ENCODE assay signal across 9 cellular contexts in the genomic region with DNA sequence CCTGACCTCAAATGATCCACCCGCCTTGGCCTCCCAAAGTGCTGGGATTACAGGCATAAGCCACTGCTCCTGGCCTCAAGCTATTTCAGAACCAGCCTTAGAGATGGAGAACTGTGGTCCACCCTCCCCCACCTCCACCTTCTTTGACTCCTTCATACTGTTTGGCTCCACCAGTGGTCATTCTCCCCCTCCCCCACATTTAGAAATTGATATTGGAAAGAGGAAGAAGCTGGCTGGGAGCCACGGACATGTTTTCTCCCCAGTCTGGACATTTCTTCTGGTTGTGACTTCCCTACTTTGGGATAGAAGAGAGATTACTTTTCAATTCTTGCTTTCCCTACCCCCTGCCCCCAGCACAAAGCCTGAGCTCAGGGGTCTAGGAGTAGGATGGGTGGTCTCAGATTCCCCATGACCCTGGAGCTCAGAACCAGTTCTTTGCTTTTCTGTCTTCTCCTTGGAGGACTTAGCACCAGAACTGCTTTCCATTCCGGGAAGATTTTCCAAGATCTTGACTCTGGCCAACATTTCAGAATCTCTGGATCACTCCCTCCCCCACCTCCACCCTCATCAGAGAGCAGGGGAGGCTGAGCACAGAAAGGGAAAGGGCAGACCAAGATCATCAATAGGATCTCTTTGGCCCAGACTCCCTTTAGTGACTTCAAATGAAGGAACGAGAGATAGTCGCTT. TPM values are rescaled to one million over a fixed set of nuclear protein-coding genes. Genes with fewer than 3 reads are reported as not detected.
DNase-seq lines count a peak whose midpoint lies in the region; ATAC-seq, FAIRE-seq and TF ChIP-seq lines count a peak whose summit lies in the region.
"Had no signal": no experiment of that assay in that cellular context is flagged by ENCODE, and none has a peak within 500 bp of the region (broad histone marks: within the 10 kb centered on the region; RNA-seq: fewer than 3 reads in every experiment).

No MANE protein-coding gene starts in this region.

- H3K27ac Mint-ChIP-seq in HFFc6: peak overlapping the region; percentile 86
- no peak overlapping the region for H3K27ac Mint-ChIP-seq in activated T-helper 1 cell treated with anti-CD3 and anti-CD28 coated beads, Interleukin-12 subunit alpha, Interleukin-12 subunit beta, Interleukin-2, Interleukin-4 antibody, amounts not matched to agents 30 ng/mL and 10 ng/mL and 1 ng/mL, durations not matched to agents 14 hours and 24 hours and 36 hours

- H3K9me3 Mint-ChIP-seq in HFFc6: no peaks in the 10 kb centered on the region
- H3K9me3 Mint-ChIP-seq in activated T-helper 1 cell treated with anti-CD3 and anti-CD28 coated beads, Interleukin-12 subunit alpha, Interleukin-12 subunit beta, Interleukin-2, Interleukin-4 antibody, amounts not matched to agents 30 ng/mL and 10 ng/mL and 1 ng/mL, durations not matched to agents 14 hours and 24 hours and 36 hours: no peaks in the 10 kb centered on the region
- H3K9me3 Mint-ChIP-seq: naive thymus-derived CD8-positive, alpha-beta T cell had no signal

- WGBS in K562 (ENCODE audit: insufficient coverage, low coverage, missing lambda C conversion rate): 16% methylated on average over 5 of the region's 5 CpGs

- TF ChIP-seq RAD21 in K562 (CRISPR knock-in tag; conservative IDR thresholded peaks at IDR 0.05 in 1 of 2, IDR thresholded peaks at IDR 0.05 in 1 of 2): no peak

- TF ChIP-seq CTCF in HFFc6 (IDR thresholded peaks at IDR 0.05) (no peak), K562 (IDR thresholded peaks at IDR 0.05 in 2 of 3, conservative IDR thresholded peaks at IDR 0.05 in 1 of 3; ENCODE audit: insufficient read depth in 2 of 3, low read depth in 1 of 3, low read length in 3 of 3) (no peak), left lung (IDR thresholded peaks at IDR 0.05) (no peak)

- H3K79me2 ChIP-seq in K562 (ENCODE audit: control insufficient read depth, insufficient read depth, low read length): peaks cover 59% of the 10 kb centered on the region

- H3K36me3 Mint-ChIP-seq in HFFc6 (ENCODE audit: low read depth): peaks cover 34% of the 10 kb centered on the region
- H3K36me3 Mint-ChIP-seq in activated T-helper 1 cell treated with anti-CD3 and anti-CD28 coated beads, Interleukin-12 subunit alpha, Interleukin-12 subunit beta, Interleukin-2, Interleukin-4 antibody, amounts not matched to agents 30 ng/mL and 10 ng/mL and 1 ng/mL, durations not matched to agents 14 hours and 24 hours and 36 hours (ENCODE audit: low read depth): no peaks in the 10 kb centered on the region
- H3K36me3 Mint-ChIP-seq: naive thymus-derived CD8-positive, alpha-beta T cell had no signal

- no peaks in the 10 kb centered on the region for H3K9me1 ChIP-seq in K562 (ENCODE audit: control insufficient read depth, insufficient read depth, low read length)

- peak; percentile 71 for FAIRE-seq in K562 (lab: Jason Lieb, UNC)

- intact Hi-C loops in K562 (cut with micrococcal nuclease) (loop anchor here (1.0 to 10.0 kb wide), 5 partner anchors 83 to 444 kb away; a partner anchor contains a TSS), left lung (cut with DNase I) (loop anchor here (5.0 to 10.0 kb wide), 2 partner anchors 82 to 84 kb away; no protein-coding TSS in a partner anchor)
- intact Hi-C loops in activated T-helper 1 cell treated with anti-CD3 and anti-CD28 coated beads, Interleukin-12 subunit alpha, Interleukin-12 subunit beta, Interleukin-2, Interleukin-4 antibody, amounts not matched to agents 30 ng/mL and 10 ng/mL and 1 ng/mL, durations not matched to agents 14 hours and 24 hours and 36 hours (cut with micrococcal nuclease): loop anchor here (1.0 to 10.0 kb wide), 7 partner anchors 18 to 382 kb away; a partner anchor contains a TSS

- H3K9me3 ChIP-seq in K562 (replicated peaks; ENCODE audit: control insufficient read depth, insufficient read depth, low read depth, low read length) (no peaks in the 10 kb centered on the region), left lung (no peaks in the 10 kb centered on the region), stomach smooth muscle (ENCODE audit: control insufficient read depth in 2 of 2, low read length in 2 of 2) (no peaks in the 10 kb centered on the region)

- peaks cover 54% of the 10 kb centered on the region; the same call in 2 of the 3 replicates for H3K36me3 ChIP-seq in K562 (ENCODE audit: control insufficient read depth, insufficient read depth, low read length)
- H3K36me3 ChIP-seq in left lung: peaks cover 0 to 30% of the 10 kb centered on the region in 2 donors
- H3K36me3 ChIP-seq in stomach smooth muscle (ENCODE audit: control insufficient read depth in 2 of 2, insufficient read depth in 2 of 2, low read length in 2 of 2): peaks cover 16 to 23% of the 10 kb centered on the region in 2 donors

- ATAC-seq in K562 (peak; percentile 18), left lung (no peak)

- H3K4me3 ChIP-seq in K562: no peak overlapping the region
- H3K4me3 ChIP-seq in left lung: no peak overlapping the region
- peak overlapping the region in 1 of 2 donors; percentile 49 for H3K4me3 ChIP-seq in stomach smooth muscle (ENCODE audit: low read length in 2 of 2)

- no peak for TF ChIP-seq POLR2A in K562 (conservative IDR thresholded peaks at IDR 0.05)

- in situ Hi-C loops in K562 (cut with MboI): loop anchor here (10.0 kb wide), 1 partner anchor 182 kb away; no protein-coding TSS in a partner anchor

- H3K27me3 ChIP-seq in K562 (ENCODE audit: control insufficient read depth in 2 of 2, insufficient read depth in 2 of 2, low read length in 2 of 2): no peaks in the 10 kb centered on the region
- no peaks in the 10 kb centered on the region for H3K27me3 ChIP-seq in left lung
- H3K27me3 ChIP-seq in stomach smooth muscle (ENCODE audit: control insufficient read depth in 1 of 2, insufficient read depth in 2 of 2, low read length in 2 of 2): no peaks in the 10 kb centered on the region

- peak overlapping the region; percentile 62 for H3K4me2 ChIP-seq in K562 (ENCODE audit: insufficient read depth, low read length)

- POLR2A ChIA-PET in K562 (lab: Yijun Ruan, JAX): interaction anchor here (0.6 to 1.5 kb wide), 16 partner anchors 8 to 1532 kb away, joined by 3 to 10 read pairs (median 4); a partner anchor contains a TSS

- peak overlapping the region; percentile 73 for H3K27ac ChIP-seq in K562 (ENCODE audit: extremely low read depth, low read depth, low read length)
- H3K27ac ChIP-seq in left lung: peak overlapping the region; percentile 74 to 86
- H3K27ac ChIP-seq in stomach smooth muscle (ENCODE audit: low read length): peak overlapping the region; percentile 78

- no TSS peak for BruUV-seq in K562 (replicated peaks; lab: Mats Ljungman, UMichigan)

- H3K9ac ChIP-seq in K562 (ENCODE audit: insufficient read depth in 1 of 2, low read depth in 2 of 2, low read length in 2 of 2): peak overlapping the region; percentile 46 to 69; a peak in 3 of 4 replicates
- H3K9ac ChIP-seq in stomach smooth muscle (ENCODE audit: low read length in 2 of 2): peak overlapping the region; percentile 21 to 26

- CTCF ChIA-PET in K562 (lab: Yijun Ruan, JAX; ENCODE audit: low intra/inter-chr PET ratio): interaction anchor here (0.7 to 3.4 kb wide), 3 partner anchors 84 to 121 kb away, joined by 3 to 46 read pairs (median 3); no protein-coding TSS in a partner anchor

- no peak for TF ChIP-seq EP300 in K562 (IDR thresholded peaks at IDR 0.05; ENCODE audit: low read length)

- H3K27me3 Mint-ChIP-seq in HFFc6 (ENCODE audit: insufficient read depth): no peaks in the 10 kb centered on the region; the same call in none of the 2 replicates
- H3K27me3 Mint-ChIP-seq in activated T-helper 1 cell treated with anti-CD3 and anti-CD28 coated beads, Interleukin-12 subunit alpha, Interleukin-12 subunit beta, Interleukin-2, Interleukin-4 antibody, amounts not matched to agents 30 ng/mL and 10 ng/mL and 1 ng/mL, durations not matched to agents 14 hours and 24 hours and 36 hours (ENCODE audit: insufficient read depth): peaks cover 8% of the 10 kb centered on the region
- H3K27me3 Mint-ChIP-seq: naive thymus-derived CD8-positive, alpha-beta T cell had no signal

- peaks cover 79% of the 10 kb centered on the region for H3K4me1 Mint-ChIP-seq in HFFc6 (ENCODE audit: low read depth)
- peaks cover 28% of the 10 kb centered on the region for H3K4me1 Mint-ChIP-seq in activated T-helper 1 cell treated with anti-CD3 and anti-CD28 coated beads, Interleukin-12 subunit alpha, Interleukin-12 subunit beta, Interleukin-2, Interleukin-4 antibody, amounts not matched to agents 30 ng/mL and 10 ng/mL and 1 ng/mL, durations not matched to agents 14 hours and 24 hours and 36 hours (ENCODE audit: low read depth)

- H3K4me3 Mint-ChIP-seq in HFFc6: peak overlapping the region; percentile 59
- H3K4me3 Mint-ChIP-seq in activated T-helper 1 cell treated with anti-CD3 and anti-CD28 coated beads, Interleukin-12 subunit alpha, Interleukin-12 subunit beta, Interleukin-2, Interleukin-4 antibody, amounts not matched to agents 30 ng/mL and 10 ng/mL and 1 ng/mL, durations not matched to agents 14 hours and 24 hours and 36 hours: no peak overlapping the region

- H3K4me1 ChIP-seq in K562 (replicated peaks in 1 of 2; ENCODE audit: control insufficient read depth in 2 of 2, insufficient read depth in 2 of 2, low read length in 2 of 2) (peaks cover 45 to 54% of the 10 kb centered on the region in 2 experiments), left lung (peaks cover 46 to 90% of the 10 kb centered on the region in 2 donors), stomach smooth muscle (ENCODE audit: control insufficient read depth, insufficient read depth, low read length) (peaks cover 80% of the 10 kb centered on the region)

- H4K20me1 ChIP-seq in K562 (replicated peaks; ENCODE audit: control insufficient read depth, insufficient read depth, low read length): no peaks in the 10 kb centered on the region

- DNase-seq in HFFc6: no peak
- DNase-seq in K562 (ENCODE audit: extremely low read depth in 1 of 4, low spot score in 3 of 4): peak; percentile 47 to 67 (median 54)
- DNase-seq in left lung: no peak
- DNase-seq in activated T-helper 1 cell treated with anti-CD3 and anti-CD28 coated beads, Interleukin-12 subunit alpha, Interleukin-12 subunit beta, Interleukin-2, Interleukin-4 antibody, amounts not matched to agents 30 ng/mL and 10 ng/mL and 1 ng/mL, durations not matched to agents 14 hours and 24 hours and 36 hours (ENCODE audit: low spot score): no peak
- DNase-seq in activated CD4-positive, alpha-beta T cell treated with anti-CD3 and anti-CD28 coated beads, Interleukin-2, amount 50 U/mL, for 48 hours: no peak
- DNase-seq in foreskin melanocyte: no peak
- DNase-seq in activated CD4-positive, alpha-beta T cell treated with anti-CD3 and anti-CD28 coated beads for 48 hours: no peak

- H2AFZ ChIP-seq in K562 (ENCODE audit: low read depth, low read length): no peak overlapping the region; the same call in 1 of the 2 replicates

RNA-seq across cellular contexts. Expression of a gene that starts 16.3 kb away (rescaled TPM):
- 1,000 to 10,000 TPM; 1,059 to 1,221 (median 1,100) TPM for total RNA-seq in HFFc6 (2021; fragmentation: NEBNext Ultra II Directional; extraction: Animal tissue kit (Norgen Biotek cat#: 25700))
- 11.6 and 29.3 TPM in 2 replicates for total RNA-seq in K562 (2011; cell fraction: chromatin; rRNA removed; ENCODE audit: low replicate concordance)
- total RNA-seq in K562 (2011; cell fraction: nucleolus; rRNA removed): 22.9 and 29.9 TPM in 2 replicates
- total RNA-seq in K562 (2011; cell fraction: nucleoplasm; rRNA removed): 18.6 and 22.2 TPM in 2 replicates
- total RNA-seq in K562 (2014; rRNA removed): 126 and 135 TPM in 2 replicates
- 56.1 and 57.8 TPM in 2 replicates for total RNA-seq in K562 (2014; rRNA removed; fragmentation: Illumina TruSeq; extraction: Trizol)
- total RNA-seq in K562 (2015; rRNA removed; fragmentation: Illumina TruSeq; extraction: Trizol): 74.5 and 80.0 TPM in 2 replicates
- total RNA-seq in K562 (2021): 143 and 162 TPM in 2 replicates
- 44.6 and 60.0 TPM in 2 replicates for polyA plus RNA-seq in K562 (2011; rRNA removed)
- 39.4 and 107 TPM in 2 replicates for polyA plus RNA-seq in K562 (2011; cell fraction: cytosol; rRNA removed)
- 8.0 and 16.1 TPM in 2 replicates for polyA plus RNA-seq in K562 (2011; cell fraction: nucleus; rRNA removed)
- polyA plus RNA-seq in K562 (2012): 74.3 and 99.4 TPM in 2 replicates
- 77.6 and 93.7 TPM in 2 replicates for polyA plus RNA-seq in K562 (2014; fragmentation: Illumina TruSeq; extraction: Trizol)
- 1 to 10 TPM; 6.8 to 8.6 TPM for polyA plus RNA-seq in K562 (2014; fragmentation: Nextera tagmentation; extraction: Ambion mirVana)
- polyA plus RNA-seq in K562 (2014; rRNA removed): 72.9 and 92.8 TPM in 2 replicates
- polyA minus RNA-seq in K562 (2011; rRNA and poly(A)+ RNA removed): 34.7 and 64.3 TPM in 2 replicates
- polyA minus RNA-seq in K562 (2011; cell fraction: cytosol; rRNA and poly(A)+ RNA removed): 81.5 and 110 TPM in 2 replicates
- 9.4 and 9.6 TPM in 2 replicates for polyA minus RNA-seq in K562 (2011; cell fraction: nucleus; rRNA and poly(A)+ RNA removed)
- 100 to 1,000 TPM; 285 to 320 TPM for total RNA-seq in left lung
- total RNA-seq in activated T-helper 1 cell treated with anti-CD3 and anti-CD28 coated beads, Interleukin-12 subunit alpha, Interleukin-12 subunit beta, Interleukin-2, Interleukin-4 antibody, amounts not matched to agents 30 ng/mL and 10 ng/mL and 1 ng/mL, durations not matched to agents 14 hours and 24 hours and 36 hours: 0.91 and 0.96 TPM in 2 replicates
- total RNA-seq: naive thymus-derived CD8-positive, alpha-beta T cell had no signal

RNA-seq across cellular contexts. Expression of a gene that starts 18.5 kb away (rescaled TPM):
- 10 to 100 TPM; 65.3 to 74.5 (median 68.8) TPM for total RNA-seq in HFFc6 (2021; fragmentation: NEBNext Ultra II Directional; extraction: Animal tissue kit (Norgen Biotek cat#: 25700))
- total RNA-seq in K562 (2011; cell fraction: chromatin; rRNA removed; ENCODE audit: low replicate concordance): 176 and 210 TPM in 2 replicates
- total RNA-seq in K562 (2011; cell fraction: nucleolus; rRNA removed): 110 and 117 TPM in 2 replicates
- total RNA-seq in K562 (2011; cell fraction: nucleoplasm; rRNA removed): 145 and 167 TPM in 2 replicates
- 90.4 and 99.6 TPM in 2 replicates for total RNA-seq in K562 (2014; rRNA removed)
- total RNA-seq in K562 (2014; rRNA removed; fragmentation: Illumina TruSeq; extraction: Trizol): 108 and 115 TPM in 2 replicates
- 105 and 113 TPM in 2 replicates for total RNA-seq in K562 (2015; rRNA removed; fragmentation: Illumina TruSeq; extraction: Trizol)
- 120 and 133 TPM in 2 replicates for total RNA-seq in K562 (2021)
- polyA plus RNA-seq in K562 (2011; rRNA removed): 90.0 and 120 TPM in 2 replicates
- 83.3 and 125 TPM in 2 replicates for polyA plus RNA-seq in K562 (2011; cell fraction: cytosol; rRNA removed)
- polyA plus RNA-seq in K562 (2011; cell fraction: nucleus; rRNA removed): 58.4 and 72.2 TPM in 2 replicates
- polyA plus RNA-seq in K562 (2012): 160 and 179 TPM in 2 replicates
- 179 and 180 TPM in 2 replicates for polyA plus RNA-seq in K562 (2014; fragmentation: Illumina TruSeq; extraction: Trizol)
- 100 to 1,000 TPM; 114 to 160 TPM for polyA plus RNA-seq in K562 (2014; fragmentation: Nextera tagmentation; extraction: Ambion mirVana)
- polyA plus RNA-seq in K562 (2014; rRNA removed): 120 and 134 TPM in 2 replicates
- polyA minus RNA-seq in K562 (2011; rRNA and poly(A)+ RNA removed): 111 and 124 TPM in 2 replicates
- polyA minus RNA-seq in K562 (2011; cell fraction: cytosol; rRNA and poly(A)+ RNA removed): 68.3 and 70.2 TPM in 2 replicates
- polyA minus RNA-seq in K562 (2011; cell fraction: nucleus; rRNA and poly(A)+ RNA removed): 35.3 and 48.0 TPM in 2 replicates
- 100 to 1,000 TPM; 229 to 271 TPM for total RNA-seq in left lung
- 240 and 241 TPM in 2 replicates for total RNA-seq in activated T-helper 1 cell treated with anti-CD3 and anti-CD28 coated beads, Interleukin-12 subunit alpha, Interleukin-12 subunit beta, Interleukin-2, Interleukin-4 antibody, amounts not matched to agents 30 ng/mL and 10 ng/mL and 1 ng/mL, durations not matched to agents 14 hours and 24 hours and 36 hours

RNA-seq across cellular contexts. Expression of a gene that starts 51.9 kb away (rescaled TPM):
- 10 to 100 TPM; 29.6 to 56.7 (median 37.1) TPM for total RNA-seq in HFFc6 (2021; fragmentation: NEBNext Ultra II Directional; extraction: Animal tissue kit (Norgen Biotek cat#: 25700))
- 998 and 1,046 TPM in 2 replicates for total RNA-seq in K562 (2011; cell fraction: chromatin; rRNA removed; ENCODE audit: low replicate concordance)
- total RNA-seq in K562 (2011; cell fraction: nucleolus; rRNA removed): 668 and 698 TPM in 2 replicates
- total RNA-seq in K562 (2011; cell fraction: nucleoplasm; rRNA removed): 746 and 878 TPM in 2 replicates
- total RNA-seq in K562 (2014; rRNA removed) (71.7 and 82.2 TPM in 2 replicates), K562 (2014; rRNA removed; fragmentation: Illumina TruSeq; extraction: Trizol) (75.5 and 89.2 TPM in 2 replicates), K562 (2015; rRNA removed; fragmentation: Illumina TruSeq; extraction: Trizol) (54.9 and 56.1 TPM in 2 replicates), K562 (2021) (127 and 141 TPM in 2 replicates), left lung (100 to 1,000 TPM in 1 of 2 donors, 10 to 100 TPM in 1; 95.9 to 103 TPM)
- polyA plus RNA-seq in K562 (2011; rRNA removed) (102 and 104 TPM in 2 replicates), K562 (2014; fragmentation: Illumina TruSeq; extraction: Trizol) (143 and 158 TPM in 2 replicates), K562 (2014; fragmentation: Nextera tagmentation; extraction: Ambion mirVana) (10 to 100 TPM; 11.8 to 46.3 TPM), K562 (2014; rRNA removed) (62.7 and 80.3 TPM in 2 replicates)
- 101 and 137 TPM in 2 replicates for polyA plus RNA-seq in K562 (2011; cell fraction: cytosol; rRNA removed)
- 300 and 643 TPM in 2 replicates for polyA plus RNA-seq in K562 (2011; cell fraction: nucleus; rRNA removed)
- 77.1 and 103 TPM in 2 replicates for polyA plus RNA-seq in K562 (2012)
- polyA minus RNA-seq in K562 (2011; rRNA and poly(A)+ RNA removed): 165 and 302 TPM in 2 replicates
- 41.3 and 104 TPM in 2 replicates for polyA minus RNA-seq in K562 (2011; cell fraction: cytosol; rRNA and poly(A)+ RNA removed)
- polyA minus RNA-seq in K562 (2011; cell fraction: nucleus; rRNA and poly(A)+ RNA removed): 181 and 232 TPM in 2 replicates
- total RNA-seq in activated T-helper 1 cell treated with anti-CD3 and anti-CD28 coated beads, Interleukin-12 subunit alpha, Interleukin-12 subunit beta, Interleukin-2, Interleukin-4 antibody, amounts not matched to agents 30 ng/mL and 10 ng/mL and 1 ng/mL, durations not matched to agents 14 hours and 24 hours and 36 hours: 23.2 and 27.1 TPM in 2 replicates

Comparison
In these comparisons a context has a peak if more than half of its experiments do, and no peak if none do; other contexts are left out.
1. DNase-seq: peak in K562 (4 of 4); none in HFFc6 (single experiment), left lung (0 of 2), activated T-helper 1 cell treated with anti-CD3 and anti-CD28 coated beads, Interleukin-12 subunit alpha, Interleukin-12 subunit beta, Interleukin-2, Interleukin-4 antibody, amounts not matched to agents 30 ng/mL and 10 ng/mL and 1 ng/mL, durations not matched to agents 14 hours and 24 hours and 36 hours (single experiment), activated CD4-positive, alpha-beta T cell treated with anti-CD3 and anti-CD28 coated beads, Interleukin-2, amount 50 U/mL, for 48 hours (0 of 2), foreskin melanocyte (single experiment) and activated CD4-positive, alpha-beta T cell treated with anti-CD3 and anti-CD28 coated beads for 48 hours (single experiment).
2. Peak in every context shown above with its lines, with median percentiles within 50 percentile points of each other: H3K27ac ChIP-seq.